5 cellular contexts compared by ENCODE assay signal in genomic region chr16:22468846-22469245, GRCh38. TPM values are rescaled to one million over a fixed set of nuclear protein-coding genes. Genes with fewer than 3 reads are reported as not detected.
DNase-seq lines count a peak whose midpoint lies in the region; TF ChIP-seq lines count a peak whose summit lies in the region.
"Not testable (repeated sequence)": the region's sequence is repeated elsewhere in the genome, so short reads cannot be mapped to it uniquely, and the experiment has no call there.

No MANE protein-coding gene starts in this region.

- not testable (repeated sequence) for H3K9me3 ChIP-seq in suprapubic skin

- H3K27me3 ChIP-seq in suprapubic skin = not testable (repeated sequence)

- not testable (repeated sequence) for H3K36me3 ChIP-seq in suprapubic skin

- intact Hi-C loops in posterior vena cava (cut with DNase I) = not testable (repeated sequence)

- WGBS in suprapubic skin = no CpG with 5 or more reads among the region's 6 CpGs

- not testable (repeated sequence) for TF ChIP-seq CTCF in suprapubic skin (IDR thresholded peaks at IDR 0.05)

- not testable (repeated sequence) for H3K27ac ChIP-seq in suprapubic skin

- not testable (repeated sequence) for TF ChIP-seq POLR2A in suprapubic skin (IDR thresholded peaks at IDR 0.05)

- not testable (repeated sequence) for H3K4me3 ChIP-seq in suprapubic skin

- peak; percentile 4 for DNase-seq in activated effector memory CD4-positive, alpha-beta T cell treated with anti-CD3 and anti-CD28 coated beads, Interleukin-2, amount 50 U/mL, for 16 hours
- DNase-seq in mesenteric fat pad (ENCODE audit: low spot score) = peak; percentile 12
- peak; percentile 41 for DNase-seq in posterior vena cava (ENCODE audit: low spot score)
- DNase-seq in stimulated activated CD8-positive, alpha-beta memory T cell treated with anti-CD3 and anti-CD28 coated beads, Interleukin-4, amount 100 ng/mL, for 48 hours = peak; percentile 8
- peak; percentile 13 to 18 for DNase-seq in suprapubic skin (ENCODE audit: low spot score in 2 of 2)

- H3K4me1 ChIP-seq in suprapubic skin = not testable (repeated sequence)

- not testable (repeated sequence) for TF ChIP-seq EP300 in suprapubic skin (IDR thresholded peaks at IDR 0.05)

RNA-seq across cellular contexts. Expression of gene NPIPB5, which starts 41.8 kb away (rescaled TPM):
- total RNA-seq in mesenteric fat pad (361 TPM), posterior vena cava (100 to 1,000 TPM; 228 to 230 TPM), suprapubic skin (100 to 1,000 TPM; 116 to 960 (median 329) TPM)
